In genomic region chr17:3529817-3530741, GRCh38 we compare ENCODE assay signal across 11 cellular contexts. TPM values are rescaled to one million over a fixed set of nuclear protein-coding genes. Genes with fewer than 3 reads are reported as not detected.
A peak's percentile ranks its signal among the peaks of the same experiment; 100 is the strongest.
DNase-seq lines count a peak whose midpoint lies in the region; TF ChIP-seq lines count a peak whose summit lies in the region.
"Had no signal": no experiment of that assay in that cellular context is flagged by ENCODE, and none has a peak within 500 bp of the region (broad histone marks: within the 10 kb centered on the region; RNA-seq: fewer than 3 reads in every experiment).

No MANE protein-coding gene starts in this region.

- DNase-seq in GM04503 (ENCODE audit: low read depth): peak; percentile 27
- peak; percentile 90 for DNase-seq in choroid plexus epithelial cell (ENCODE audit: low read depth)
- peak; percentile 85 for DNase-seq in islet precursor cell
- DNase-seq in retinal pigment epithelial cell (ENCODE audit: low read depth): peak; percentile 48
- DNase-seq in kidney tubule cell (ENCODE audit: low spot score): no peak
- no peak for DNase-seq in GM10248 (ENCODE audit: extremely low spot score)
- no peak for DNase-seq in COR-L47 (lab: John Stamatoyannopoulos, UW)
- DNase-seq in ascending aorta (ENCODE audit: low spot score in 2 of 2): no peak
- DNase-seq: activated naive CD4-positive, alpha-beta T cell treated with anti-CD3 and anti-CD28 coated beads for 36 hours; CD4-positive, CD25-positive, alpha-beta regulatory T cell; foreskin melanocyte had no signal

- H3K4me1 ChIP-seq in ascending aorta: no peaks in the 10 kb centered on the region

- CTCF ChIA-PET in GM10248 (lab: Yijun Ruan, JAX): no interaction called here

- no peak for TF ChIP-seq CTCF in choroid plexus epithelial cell (conservative IDR thresholded peaks at IDR 0.05; ENCODE audit: low read depth, low read length)
- no peak for TF ChIP-seq CTCF in retinal pigment epithelial cell (conservative IDR thresholded peaks at IDR 0.05; ENCODE audit: low read depth, low read length)
- no peak for TF ChIP-seq CTCF in GM10248 (IDR thresholded peaks at IDR 0.05; ENCODE audit: control extremely low read depth, extremely low read depth, low read depth, missing control alignments)
- TF ChIP-seq CTCF in ascending aorta (IDR thresholded peaks at IDR 0.05): no peak

- no peaks in the 10 kb centered on the region for H3K9me3 ChIP-seq in ascending aorta

- H3K4me3 ChIP-seq in choroid plexus epithelial cell (ENCODE audit: low read depth, low read length) (peak overlapping the region; percentile 23), retinal pigment epithelial cell (ENCODE audit: low read length) (no peak overlapping the region), ascending aorta (peak overlapping the region in 1 of 2 donors; percentile 32)

- POLR2A ChIA-PET in GM10248 (lab: Yijun Ruan, JAX): no interaction called here

- H3K27me3 ChIP-seq in ascending aorta: no peaks in the 10 kb centered on the region

- intact Hi-C loops in ascending aorta (cut with DNase I): no loop called here

- no peaks in the 10 kb centered on the region for H3K36me3 ChIP-seq in ascending aorta

- no peak overlapping the region for H3K27ac ChIP-seq in ascending aorta

RNA-seq across cellular contexts. Expression of gene TRPV3, which starts 27.5 kb away (rescaled TPM):
- total RNA-seq in ascending aorta: 0.11 TPM

RNA-seq across cellular contexts. Expression of gene ASPA, which starts 54.3 kb away (rescaled TPM):
- total RNA-seq in ascending aorta: 0.11 TPM
- total RNA-seq: CD4-positive, CD25-positive, alpha-beta regulatory T cell had no signal

RNA-seq across cellular contexts. Expression of gene SPATA22, which starts 58.5 kb away (rescaled TPM):
- not detected for total RNA-seq in ascending aorta
- total RNA-seq: activated naive CD4-positive, alpha-beta T cell treated with anti-CD3 and anti-CD28 coated beads for 36 hours; CD4-positive, CD25-positive, alpha-beta regulatory T cell had no signal

Comparison
In these comparisons a context has a peak if more than half of its experiments do, and no peak if none do; other contexts are left out.
1. DNase-seq: peak in GM04503 (single experiment), choroid plexus epithelial cell (single experiment), islet precursor cell (single experiment) and retinal pigment epithelial cell (single experiment); none in kidney tubule cell (single experiment), GM10248 (single experiment), COR-L47 (single experiment) and ascending aorta (0 of 2).